2 cellular contexts compared by ENCODE assay signal in genomic region chr1:199700551-199700950, GRCh38.
TF ChIP-seq lines count a peak whose summit lies in the region.

No MANE protein-coding gene starts in this region.

TF ChIP-seq in HepG2, 621 proteins besides CTCF, POLR2A, EP300 and RAD21:
- TF ChIP-seq ZNF276 (CRISPR knock-in tag; IDR thresholded peaks at IDR 0.05; ENCODE audit: low read depth) (no peak), PBX2 (CRISPR knock-in tag; IDR thresholded peaks at IDR 0.05) (no peak), MBD4 (IDR thresholded peaks at IDR 0.05; ENCODE audit: borderline replicate concordance, low read length) (no peak), SNAI1 (CRISPR knock-in tag; IDR thresholded peaks at IDR 0.05; ENCODE audit: borderline replicate concordance) (no peak), TFE3 (CRISPR knock-in tag; IDR thresholded peaks at IDR 0.05) (no peak), TOE1 (CRISPR knock-in tag; IDR thresholded peaks at IDR 0.05) (no peak), NKX3-1 (CRISPR knock-in tag; IDR thresholded peaks at IDR 0.05) (no peak)
- TF ChIP-seq, protein P1, sequence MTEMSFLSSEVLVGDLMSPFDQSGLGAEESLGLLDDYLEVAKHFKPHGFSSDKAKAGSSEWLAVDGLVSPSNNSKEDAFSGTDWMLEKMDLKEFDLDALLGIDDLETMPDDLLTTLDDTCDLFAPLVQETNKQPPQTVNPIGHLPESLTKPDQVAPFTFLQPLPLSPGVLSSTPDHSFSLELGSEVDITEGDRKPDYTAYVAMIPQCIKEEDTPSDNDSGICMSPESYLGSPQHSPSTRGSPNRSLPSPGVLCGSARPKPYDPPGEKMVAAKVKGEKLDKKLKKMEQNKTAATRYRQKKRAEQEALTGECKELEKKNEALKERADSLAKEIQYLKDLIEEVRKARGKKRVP (CRISPR knock-in tag; IDR thresholded peaks at IDR 0.05), result no peak
- TF ChIP-seq, protein P2, sequence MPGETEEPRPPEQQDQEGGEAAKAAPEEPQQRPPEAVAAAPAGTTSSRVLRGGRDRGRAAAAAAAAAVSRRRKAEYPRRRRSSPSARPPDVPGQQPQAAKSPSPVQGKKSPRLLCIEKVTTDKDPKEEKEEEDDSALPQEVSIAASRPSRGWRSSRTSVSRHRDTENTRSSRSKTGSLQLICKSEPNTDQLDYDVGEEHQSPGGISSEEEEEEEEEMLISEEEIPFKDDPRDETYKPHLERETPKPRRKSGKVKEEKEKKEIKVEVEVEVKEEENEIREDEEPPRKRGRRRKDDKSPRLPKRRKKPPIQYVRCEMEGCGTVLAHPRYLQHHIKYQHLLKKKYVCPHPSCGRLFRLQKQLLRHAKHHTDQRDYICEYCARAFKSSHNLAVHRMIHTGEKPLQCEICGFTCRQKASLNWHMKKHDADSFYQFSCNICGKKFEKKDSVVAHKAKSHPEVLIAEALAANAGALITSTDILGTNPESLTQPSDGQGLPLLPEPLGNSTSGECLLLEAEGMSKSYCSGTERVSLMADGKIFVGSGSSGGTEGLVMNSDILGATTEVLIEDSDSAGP (CRISPR knock-in tag; IDR thresholded peaks at IDR 0.05; ENCODE audit: borderline replicate concordance), result no peak

TF ChIP-seq in IMR-90, 13 proteins besides CTCF, POLR2A, EP300 and RAD21 (continued from another document):
- no peak for TF ChIP-seq ELK1 (IDR thresholded peaks at IDR 0.05; ENCODE audit: borderline replicate concordance, low read depth, low read length)
TF ChIP-seq in IMR-90: peak in this region for 0.
